34 cellular contexts compared by ENCODE assay signal in the genomic region with DNA sequence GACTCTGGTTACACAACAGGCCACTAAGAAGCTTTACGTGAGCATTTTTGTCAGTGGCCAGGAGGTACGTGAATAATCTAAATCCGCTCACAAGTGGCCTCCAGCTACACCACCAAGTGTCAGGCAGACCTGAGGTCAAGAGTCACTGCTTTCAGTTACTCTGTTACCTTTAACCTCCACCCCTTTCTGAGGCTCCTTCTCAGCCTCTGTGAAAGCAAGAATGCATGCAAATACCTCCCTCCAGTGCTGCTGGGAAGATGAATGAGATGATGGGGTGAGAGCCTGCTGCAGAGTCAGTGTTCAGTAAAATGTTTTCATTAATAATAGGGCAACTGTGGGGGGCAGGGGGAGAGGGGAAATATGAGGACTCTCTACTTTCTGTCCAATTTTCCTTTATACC. TPM values are rescaled to one million over a fixed set of nuclear protein-coding genes. Genes with fewer than 3 reads are reported as not detected.
"Had no signal": no experiment of that assay in that cellular context is flagged by ENCODE, and none has a peak within 500 bp of the region (broad histone marks: within the 10 kb centered on the region; RNA-seq: fewer than 3 reads in every experiment).

No MANE protein-coding gene starts in this region.

- H3K9me3 Mint-ChIP-seq: activated B cell treated with CpG ODN at 0.5 μM for 24 hours; activated CD4-positive, alpha-beta memory T cell treated with anti-CD3 and anti-CD28 coated beads for 36 hours; activated naive CD4-positive, alpha-beta T cell treated with anti-CD3 and anti-CD28 coated beads for 36 hours; activated naive CD4-positive, alpha-beta T cell treated with anti-CD3 and anti-CD28 coated beads, Interleukin-2, amount 50 U/mL, for 72 hours; activated T-cell treated with anti-CD3 and anti-CD28 coated beads, Interleukin-2, amount 50 U/mL, for 4 hours; activated T-helper 1 cell treated with anti-CD3 and anti-CD28 coated beads, Interleukin-12 subunit alpha, Interleukin-12 subunit beta, Interleukin-2, Interleukin-4 antibody, amounts not matched to agents 30 ng/mL and 10 ng/mL and 1 ng/mL, durations not matched to agents 14 hours and 24 hours and 36 hours had no signal

- H3K4me3 ChIP-seq: adrenal gland, body of pancreas, breast epithelium, SJCRH30, SK-N-MC had no signal

- DNase-seq: activated B cell treated with CpG ODN at 0.5 μM for 24 hours; activated CD4-positive, alpha-beta memory T cell treated with anti-CD3 and anti-CD28 coated beads for 36 hours; activated CD4-positive, alpha-beta T cell treated with anti-CD3 and anti-CD28 coated beads for 4 hours; activated CD4-positive, alpha-beta T cell treated with anti-CD3 and anti-CD28 coated beads, Interleukin-2, amount 50 U/mL, for 1 hour; activated CD4-positive, CD25-positive, alpha-beta regulatory T cell treated with anti-CD3 and anti-CD28 coated beads, Interleukin-2, amount 50 U/mL, for 72 hours; activated CD8-positive, alpha-beta memory T cell treated with anti-CD3 and anti-CD28 coated beads, Interleukin-2, amount 50 U/mL, for 4 hours; activated gamma-delta T cell treated with Interleukin-2 at 50 U/mL for 16 hours; activated naive CD4-positive, alpha-beta T cell treated with anti-CD3 and anti-CD28 coated beads for 36 hours; activated T-cell treated with anti-CD3 and anti-CD28 coated beads for 4 hours; activated T-cell treated with anti-CD3 and anti-CD28 coated beads, Interleukin-2, amount 50 U/mL, for 4 hours; adrenal gland; body of pancreas; Karpas-422; KBM-7; NCI-H1048; NCI-H1105 treated with DMSO at 0.1 percent for 48 hours; NCI-H1436; NCI-H1694; NCI-H1930; NCI-H2081 treated with DMSO at 0.1 percent for 48 hours; NCI-H510A; NCI-H748 treated with DMSO at 0.1 percent for 48 hours; OCI-M1; SHP77; SJCRH30; T1000 had no signal

- H3K27ac Mint-ChIP-seq: activated B cell treated with CpG ODN at 0.5 μM for 24 hours; activated CD4-positive, alpha-beta memory T cell treated with anti-CD3 and anti-CD28 coated beads for 36 hours; activated naive CD4-positive, alpha-beta T cell treated with anti-CD3 and anti-CD28 coated beads for 36 hours; activated naive CD4-positive, alpha-beta T cell treated with anti-CD3 and anti-CD28 coated beads, Interleukin-2, amount 50 U/mL, for 72 hours; activated T-helper 1 cell treated with anti-CD3 and anti-CD28 coated beads, Interleukin-12 subunit alpha, Interleukin-12 subunit beta, Interleukin-2, Interleukin-4 antibody, amounts not matched to agents 30 ng/mL and 10 ng/mL and 1 ng/mL, durations not matched to agents 14 hours and 24 hours and 36 hours had no signal

- H3K4me1 ChIP-seq: breast epithelium, SJCRH30 had no signal

- H3K27me3 ChIP-seq: adrenal gland, body of pancreas, breast epithelium had no signal

- H3K27ac ChIP-seq: body of pancreas, breast epithelium, SJCRH30, SK-N-MC had no signal

- H3K4me3 Mint-ChIP-seq: activated B cell treated with CpG ODN at 0.5 μM for 24 hours; activated CD4-positive, alpha-beta memory T cell treated with anti-CD3 and anti-CD28 coated beads for 36 hours; activated naive CD4-positive, alpha-beta T cell treated with anti-CD3 and anti-CD28 coated beads for 36 hours; activated T-cell treated with anti-CD3 and anti-CD28 coated beads, Interleukin-2, amount 50 U/mL, for 4 hours; activated T-helper 1 cell treated with anti-CD3 and anti-CD28 coated beads, Interleukin-12 subunit alpha, Interleukin-12 subunit beta, Interleukin-2, Interleukin-4 antibody, amounts not matched to agents 30 ng/mL and 10 ng/mL and 1 ng/mL, durations not matched to agents 14 hours and 24 hours and 36 hours had no signal

- H3K9me3 ChIP-seq: adrenal gland, body of pancreas, breast epithelium, SJCRH30 had no signal

- H3K36me3 Mint-ChIP-seq: activated CD4-positive, alpha-beta memory T cell treated with anti-CD3 and anti-CD28 coated beads for 36 hours; activated naive CD4-positive, alpha-beta T cell treated with anti-CD3 and anti-CD28 coated beads, Interleukin-2, amount 50 U/mL, for 72 hours had no signal

- H3K4me1 Mint-ChIP-seq: activated B cell treated with CpG ODN at 0.5 μM for 24 hours had no signal

- H3K36me3 ChIP-seq: adrenal gland, breast epithelium, SJCRH30 had no signal

RNA-seq across cellular contexts. Expression of gene DDC, which starts 11.2 kb away (rescaled TPM):
- total RNA-seq: activated B cell treated with CpG ODN at 0.5 μM for 24 hours; activated CD4-positive, alpha-beta memory T cell treated with anti-CD3 and anti-CD28 coated beads for 36 hours; activated T-helper 1 cell treated with anti-CD3 and anti-CD28 coated beads, Interleukin-12 subunit alpha, Interleukin-12 subunit beta, Interleukin-2, Interleukin-4 antibody, amounts not matched to agents 30 ng/mL and 10 ng/mL and 1 ng/mL, durations not matched to agents 14 hours and 24 hours and 36 hours; astrocyte; cardiac septum; SJCRH30; T-helper 1 cell treated with Interleukin-12 subunit alpha and Interleukin-12 subunit beta and Interleukin-4 antibody, amounts not matched to agents 30 ng/mL and 1 ng/mL, for 36 hours; T-helper 2 cell treated with Interferon-gamma antibody and Interleukin-4, amounts not matched to agents 100 ng/mL and 5 ng/mL, for 36 hours had no signal
